ENCODE assay signal across 12 cellular contexts in the genomic region with DNA sequence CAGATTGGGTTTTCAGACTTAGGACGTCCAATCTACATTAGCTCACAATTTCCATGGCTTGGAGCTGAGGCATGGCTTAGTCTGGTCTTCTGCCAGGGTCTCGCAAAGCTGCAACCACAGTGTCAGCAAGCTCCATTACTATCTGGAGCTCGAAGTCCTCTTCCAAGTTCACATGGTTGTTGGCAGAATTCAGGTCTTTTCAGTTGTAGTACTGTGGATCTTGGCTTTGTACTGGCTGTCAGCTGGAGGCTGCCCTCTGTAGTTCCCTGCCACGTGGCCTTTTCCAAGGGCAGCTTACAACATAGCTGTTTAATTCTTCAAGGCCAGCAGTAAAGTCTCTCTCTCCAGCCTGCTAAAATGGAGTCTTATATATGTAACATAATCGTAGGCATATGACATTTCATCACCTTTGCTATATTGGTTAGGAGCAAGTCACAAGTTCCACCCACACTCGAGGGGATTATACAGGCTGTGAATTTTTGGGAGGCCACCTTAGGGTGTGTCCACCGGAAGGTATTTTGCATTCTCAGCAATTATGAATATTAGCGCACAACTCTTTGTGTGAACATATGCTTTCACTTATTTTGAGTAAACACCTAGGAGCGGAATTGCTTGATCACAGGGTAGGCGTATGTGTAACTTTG. TPM values are rescaled to one million over a fixed set of nuclear protein-coding genes. Genes with fewer than 3 reads are reported as not detected.
A peak's percentile ranks its signal among the peaks of the same experiment; 100 is the strongest.
DNase-seq lines count a peak whose midpoint lies in the region; ATAC-seq and TF ChIP-seq lines count a peak whose summit lies in the region.
"Had no signal": no experiment of that assay in that cellular context is flagged by ENCODE, and none has a peak within 500 bp of the region (broad histone marks: within the 10 kb centered on the region; RNA-seq: fewer than 3 reads in every experiment).

No MANE protein-coding gene starts in this region.

- DNase-seq in GM10248 (ENCODE audit: extremely low spot score) (peak; percentile 21), coronary artery (ENCODE audit: low spot score) (no peak), PC-3 (no peak)
- peak; percentile 39 to 48 for DNase-seq in activated T-cell treated with anti-CD3 and anti-CD28 coated beads, Interleukin-2, amount 50 U/mL, for 48 hours
- DNase-seq: activated naive CD8-positive, alpha-beta T cell treated with anti-CD3 and anti-CD28 coated beads, Interleukin-2, amount 10 ng/mL, durations not matched to agents 7 days and 5 days; GF-D8; NCI-H1417; NCI-H510A had no signal

- TF ChIP-seq CTCF in GM10248 (IDR thresholded peaks at IDR 0.05; ENCODE audit: control extremely low read depth, extremely low read depth, low read depth, missing control alignments), result no peak
- no peak for TF ChIP-seq CTCF in coronary artery (IDR thresholded peaks at IDR 0.05)
- no peak for TF ChIP-seq CTCF in PC-3 (conservative IDR thresholded peaks at IDR 0.05; ENCODE audit: low read depth, low read length)

- no peaks in the 10 kb centered on the region for H3K36me3 ChIP-seq in PC-3 (ENCODE audit: low read depth, low read length)

- no peak overlapping the region for H3K4me2 ChIP-seq in PC-3 (ENCODE audit: low read length)

- no peaks in the 10 kb centered on the region for H4K20me1 ChIP-seq in PC-3 (ENCODE audit: low read length)

- H3K27ac ChIP-seq in coronary artery, result no peak overlapping the region
- H3K27ac ChIP-seq in PC-3 (ENCODE audit: low read length), result no peak overlapping the region
- H3K27ac ChIP-seq: parathyroid adenoma had no signal

- no peak overlapping the region for H3K9ac ChIP-seq in PC-3 (ENCODE audit: low read length)
- H3K9ac ChIP-seq: parathyroid adenoma had no signal

- intact Hi-C loops in PC-3 (cut with micrococcal nuclease), result no loop called here

- no peak overlapping the region for H2AFZ ChIP-seq in PC-3 (ENCODE audit: low read length)
- H2AFZ ChIP-seq: parathyroid adenoma had no signal

- H3K27me3 ChIP-seq in PC-3 (ENCODE audit: low read length), result no peaks in the 10 kb centered on the region

- CTCF ChIA-PET in GM10248 (lab: Yijun Ruan, JAX) (interaction anchor here (0.7 to 1.5 kb wide), 6 partner anchors 11 to 665 kb away, joined by 3 to 7 read pairs (median 4); no protein-coding TSS in a partner anchor), PC-3 (lab: Charles Lee) (no interaction called here)

- no peaks in the 10 kb centered on the region for H3K79me2 ChIP-seq in PC-3 (ENCODE audit: low read length)
- H3K79me2 ChIP-seq: parathyroid adenoma had no signal

- ATAC-seq in GM18520 (IDR thresholded peaks at IDR 0.05; ENCODE audit: unreplicated experiment), result peak; percentile 31
- peak; percentile 24 for ATAC-seq in HG02798 (IDR thresholded peaks at IDR 0.05; ENCODE audit: poor library complexity, unreplicated experiment)
- no peak for ATAC-seq in HG03469 (IDR thresholded peaks at IDR 0.05; ENCODE audit: unreplicated experiment)
- no peak for ATAC-seq in PC-3

- H3K4me1 ChIP-seq in PC-3 (ENCODE audit: insufficient read depth, low read length), result no peaks in the 10 kb centered on the region
- H3K4me1 ChIP-seq: parathyroid adenoma had no signal

- no TSS peak for BruUV-seq in PC-3 (replicated peaks; lab: Mats Ljungman, UMichigan)

- POLR2A ChIA-PET in GM10248 (lab: Yijun Ruan, JAX), result no interaction called here
- POLR2A ChIA-PET in PC-3 (lab: Charles Lee; ENCODE audit: unreplicated experiment), result no interaction called here

- no peak overlapping the region for H3K4me3 ChIP-seq in coronary artery
- H3K4me3 ChIP-seq in PC-3 (ENCODE audit: low read length), result no peak overlapping the region

- no peaks in the 10 kb centered on the region for H3F3A ChIP-seq in PC-3 (ENCODE audit: low read length, unreplicated experiment)

- no peaks in the 10 kb centered on the region for H3K9me3 ChIP-seq in PC-3 (ENCODE audit: low read length)

- H3K9me2 ChIP-seq in PC-3 (replicated peaks; ENCODE audit: low read length), result no peaks in the 10 kb centered on the region

RNA-seq across cellular contexts. Expression of gene EPC2, which starts 41.5 kb away (rescaled TPM):
- total RNA-seq in PC-3 (2014; rRNA removed), result 16.8 and 20.6 TPM in 2 replicates

Comparison
In these comparisons a context has a peak if more than half of its experiments do, and no peak if none do; other contexts are left out.
1. DNase-seq: peak in GM10248 (single experiment) and activated T-cell treated with anti-CD3 and anti-CD28 coated beads, Interleukin-2, amount 50 U/mL, for 48 hours (2 of 2); none in coronary artery (single experiment) and PC-3 (single experiment).
2. ATAC-seq: peak in GM18520 (single experiment) and HG02798 (single experiment); none in HG03469 (single experiment) and PC-3 (single experiment).